Comparison of ENCODE assay signal across 8 cellular contexts in genomic region chr1:225817611-225818061, GRCh38. TPM values are rescaled to one million over a fixed set of nuclear protein-coding genes. Genes with fewer than 3 reads are reported as not detected.
A peak's percentile ranks its signal among the peaks of the same experiment; 100 is the strongest.
DNase-seq lines count a peak whose midpoint lies in the region; ATAC-seq, FAIRE-seq and TF ChIP-seq lines count a peak whose summit lies in the region.

No MANE protein-coding gene starts in this region.

- TF ChIP-seq POLR2A in H54 (IDR thresholded peaks at IDR 0.05; ENCODE audit: low read depth, low read length): 0 out of 2 replicates have a peak, but pooled peaks have one; percentile 8
- no peak for TF ChIP-seq POLR2A in esophagus muscularis mucosa (IDR thresholded peaks at IDR 0.05; ENCODE audit: low read depth)

- H3K79me2 ChIP-seq in PC-9 (ENCODE audit: low read depth): peaks cover 79% of the 10 kb centered on the region

- H3K36me3 ChIP-seq in PC-9 (ENCODE audit: low read depth) (peaks cover 61% of the 10 kb centered on the region), esophagus muscularis mucosa (peaks cover 4 to 12% (median 7%) of the 10 kb centered on the region in 4 donors), muscle layer of colon (ENCODE audit: insufficient read depth, low read length) (peaks cover 6% of the 10 kb centered on the region)

- TF ChIP-seq CTCF in PC-9 (conservative IDR thresholded peaks at IDR 0.05) (no peak), esophagus muscularis mucosa (IDR thresholded peaks at IDR 0.05) (no peak), GM20000 (IDR thresholded peaks at IDR 0.05; ENCODE audit: extremely low read depth, missing control alignments) (no peak)

- WGBS in esophagus muscularis mucosa: 38% methylated on average over 8 of the region's 8 CpGs

- H4K20me1 ChIP-seq in PC-9 (ENCODE audit: insufficient read depth): no peaks in the 10 kb centered on the region

- peak overlapping the region; percentile 16; the same call in 1 of the 2 replicates for H3K4me3 ChIP-seq in PC-9
- H3K4me3 ChIP-seq in esophagus muscularis mucosa: peak overlapping the region in 3 of 4 donors; percentile 11 to 30 (median 12)
- peak overlapping the region in 1 of 2 donors; percentile 31 for H3K4me3 ChIP-seq in muscle layer of colon (ENCODE audit: low read depth in 1 of 2, low read length in 2 of 2)

- H3K27ac ChIP-seq in PC-9 (peak overlapping the region; percentile 93), esophagus muscularis mucosa (replicated peaks in 1 of 4) (peak overlapping the region; percentile 85 to 92 (median 90)), muscle layer of colon (ENCODE audit: low read depth, low read length) (peak overlapping the region; percentile 92)

- H3K27me3 ChIP-seq in PC-9 (ENCODE audit: insufficient read depth, low read depth) (no peaks in the 10 kb centered on the region), esophagus muscularis mucosa (no peaks in the 10 kb centered on the region), muscle layer of colon (ENCODE audit: control insufficient read depth in 1 of 2, insufficient read depth in 2 of 2, low read length in 2 of 2) (no peaks in the 10 kb centered on the region)

- peak overlapping the region; percentile 61 for H3K4me2 ChIP-seq in PC-9

- CTCF ChIA-PET in PC-9 (lab: Charles Lee): no interaction called here

- H3K9me3 ChIP-seq in PC-9 (ENCODE audit: insufficient read depth, low read depth) (no peaks in the 10 kb centered on the region), esophagus muscularis mucosa (no peaks in the 10 kb centered on the region), muscle layer of colon (ENCODE audit: low read length) (no peaks in the 10 kb centered on the region)

- intact Hi-C loops in PC-9 (cut with micrococcal nuclease; ENCODE audit: unreplicated experiment): no loop called here
- intact Hi-C loops in esophagus muscularis mucosa (cut with DNase I): no loop called here

- peaks cover 33% of the 10 kb centered on the region for H3F3A ChIP-seq in PC-9 (ENCODE audit: insufficient read depth, low read depth)

- POLR2A ChIA-PET in PC-9 (lab: Charles Lee; ENCODE audit: unreplicated experiment): interaction anchor here (0.6 kb wide), 1 partner anchor 15 kb away, joined by 6 read pairs; no protein-coding TSS in a partner anchor

- BruUV-seq in PC-9 (replicated peaks; lab: Mats Ljungman, UMichigan): no TSS peak

- no peaks in the 10 kb centered on the region; the same call in 1 of the 2 replicates for H3K9me2 ChIP-seq in PC-9 (ENCODE audit: insufficient read depth)

- peak overlapping the region; percentile 46 for H3K9ac ChIP-seq in muscle layer of colon (ENCODE audit: low read length)

- H2AFZ ChIP-seq in PC-9: no peak overlapping the region

- ATAC-seq in GM21825 (IDR thresholded peaks at IDR 0.05; ENCODE audit: unreplicated experiment): no peak
- no peak for ATAC-seq in GM19397 (IDR thresholded peaks at IDR 0.05; ENCODE audit: unreplicated experiment)

- H3K4me1 ChIP-seq in PC-9 (replicated peaks; ENCODE audit: insufficient read depth) (peaks cover 62% of the 10 kb centered on the region), esophagus muscularis mucosa (peaks cover 67 to 91% (median 85%) of the 10 kb centered on the region in 4 donors), muscle layer of colon (ENCODE audit: insufficient read depth, low read length) (peaks cover 78% of the 10 kb centered on the region)

- FAIRE-seq in H54 (lab: Jason Lieb, UNC): no peak

- no peak for TF ChIP-seq EP300 in esophagus muscularis mucosa (IDR thresholded peaks at IDR 0.05)

- DNase-seq in H54 (ENCODE audit: insufficient read length, low spot score) (peak; percentile 67), PC-9 (peak; percentile 84 to 96), esophagus muscularis mucosa (ENCODE audit: extremely low spot score) (no peak), GM20000 (ENCODE audit: low spot score) (no peak)
- DNase-seq in activated CD4-positive, alpha-beta T cell treated with anti-CD3 and anti-CD28 coated beads, Interleukin-2, amount 50 U/mL, for 4 hours: no peak

RNA-seq across cellular contexts. Expression of gene EPHX1, which starts 7.7 kb away (rescaled TPM):
- total RNA-seq in PC-9 (2021) (288 and 313 TPM in 2 replicates), esophagus muscularis mucosa (100 to 1,000 TPM in 1 of 4 donors, 10 to 100 TPM in 3; 59.0 to 136 (median 85.6) TPM)

RNA-seq across cellular contexts. Expression of gene SRP9, which starts 40.0 kb away (rescaled TPM):
- 291 and 406 TPM in 2 replicates for total RNA-seq in PC-9 (2021)
- 100 to 1,000 TPM in 3 of 4 donors, 10 to 100 TPM in 1; 95.1 to 192 (median 164) TPM for total RNA-seq in esophagus muscularis mucosa

Comparison
In these comparisons a context has a peak if more than half of its experiments do, and no peak if none do; other contexts are left out.
1. DNase-seq: peak in H54 (single experiment) and PC-9 (2 of 2); none in esophagus muscularis mucosa (single experiment), GM20000 (single experiment) and activated CD4-positive, alpha-beta T cell treated with anti-CD3 and anti-CD28 coated beads, Interleukin-2, amount 50 U/mL, for 4 hours (0 of 2).
2. Peak in every context shown above with its lines, with median percentiles within 50 percentile points of each other: H3K27ac ChIP-seq.